In the genomic region with DNA sequence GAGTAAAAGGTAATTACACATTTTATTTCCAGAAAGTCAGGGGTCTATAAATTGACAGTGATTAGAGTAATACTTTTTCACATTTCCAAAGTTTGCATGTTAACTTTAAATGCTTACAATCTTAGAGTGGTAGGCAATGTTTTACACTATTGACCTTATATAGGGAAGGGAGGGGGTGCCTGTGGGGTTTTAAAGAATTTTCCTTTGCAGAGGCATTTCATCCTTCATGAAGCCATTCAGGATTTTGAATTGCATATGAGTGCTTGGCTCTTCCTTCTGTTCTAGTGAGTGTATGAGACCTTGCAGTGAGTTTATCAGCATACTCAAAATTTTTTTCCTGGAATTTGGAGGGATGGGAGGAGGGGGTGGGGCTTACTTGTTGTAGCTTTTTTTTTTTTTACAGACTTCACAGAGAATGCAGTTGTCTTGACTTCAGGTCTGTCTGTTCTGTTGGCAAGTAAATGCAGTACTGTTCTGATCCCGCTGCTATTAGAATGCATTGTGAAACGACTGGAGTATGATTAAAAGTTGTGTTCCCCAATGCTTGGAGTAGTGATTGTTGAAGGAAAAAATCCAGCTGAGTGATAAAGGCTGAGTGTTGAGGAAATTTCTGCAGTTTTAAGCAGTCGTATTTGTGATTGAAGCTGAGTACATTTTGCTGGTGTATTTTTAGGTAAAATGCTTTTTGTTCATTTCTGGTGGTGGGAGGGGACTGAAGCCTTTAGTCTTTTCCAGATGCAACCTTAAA, we compare ENCODE assay signal across 1 cellular context.
A peak's percentile ranks its signal among the peaks of the same experiment; 100 is the strongest.
TF ChIP-seq lines count a peak whose summit lies in the region.

No MANE protein-coding gene starts in this region.

TF ChIP-seq in GM12878, 131 proteins besides CTCF, POLR2A, EP300 and RAD21 (continued from another document and continues in another):
- TF ChIP-seq SIN3A (IDR thresholded peaks at IDR 0.05; ENCODE audit: low read depth, low read length), result 0 out of 2 replicates have a peak, but pooled peaks have one; percentile 37
- TF ChIP-seq POLR2AphosphoS5 (IDR thresholded peaks at IDR 0.05; ENCODE audit: low read length), result peak; percentile 86
- TF ChIP-seq PAX5 (IDR thresholded peaks at IDR 0.05; ENCODE audit: borderline replicate concordance, low read depth, low read length), result no peak
- TF ChIP-seq, protein P1, sequence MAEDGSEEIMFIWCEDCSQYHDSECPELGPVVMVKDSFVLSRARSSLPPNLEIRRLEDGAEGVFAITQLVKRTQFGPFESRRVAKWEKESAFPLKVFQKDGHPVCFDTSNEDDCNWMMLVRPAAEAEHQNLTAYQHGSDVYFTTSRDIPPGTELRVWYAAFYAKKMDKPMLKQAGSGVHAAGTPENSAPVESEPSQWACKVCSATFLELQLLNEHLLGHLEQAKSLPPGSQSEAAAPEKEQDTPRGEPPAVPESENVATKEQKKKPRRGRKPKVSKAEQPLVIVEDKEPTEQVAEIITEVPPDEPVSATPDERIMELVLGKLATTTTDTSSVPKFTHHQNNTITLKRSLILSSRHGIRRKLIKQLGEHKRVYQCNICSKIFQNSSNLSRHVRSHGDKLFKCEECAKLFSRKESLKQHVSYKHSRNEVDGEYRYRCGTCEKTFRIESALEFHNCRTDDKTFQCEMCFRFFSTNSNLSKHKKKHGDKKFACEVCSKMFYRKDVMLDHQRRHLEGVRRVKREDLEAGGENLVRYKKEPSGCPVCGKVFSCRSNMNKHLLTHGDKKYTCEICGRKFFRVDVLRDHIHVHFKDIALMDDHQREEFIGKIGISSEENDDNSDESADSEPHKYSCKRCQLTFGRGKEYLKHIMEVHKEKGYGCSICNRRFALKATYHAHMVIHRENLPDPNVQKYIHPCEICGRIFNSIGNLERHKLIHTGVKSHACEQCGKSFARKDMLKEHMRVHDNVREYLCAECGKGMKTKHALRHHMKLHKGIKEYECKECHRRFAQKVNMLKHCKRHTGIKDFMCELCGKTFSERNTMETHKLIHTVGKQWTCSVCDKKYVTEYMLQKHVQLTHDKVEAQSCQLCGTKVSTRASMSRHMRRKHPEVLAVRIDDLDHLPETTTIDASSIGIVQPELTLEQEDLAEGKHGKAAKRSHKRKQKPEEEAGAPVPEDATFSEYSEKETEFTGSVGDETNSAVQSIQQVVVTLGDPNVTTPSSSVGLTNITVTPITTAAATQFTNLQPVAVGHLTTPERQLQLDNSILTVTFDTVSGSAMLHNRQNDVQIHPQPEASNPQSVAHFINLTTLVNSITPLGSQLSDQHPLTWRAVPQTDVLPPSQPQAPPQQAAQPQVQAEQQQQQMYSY (CRISPR knock-in tag; IDR thresholded peaks at IDR 0.05), result peak; percentile 77; the same call in 1 of the 2 replicates
- peak; percentile 63 for TF ChIP-seq SMAD5 (IDR thresholded peaks at IDR 0.05; ENCODE audit: low read depth)
- TF ChIP-seq ZNF24 (IDR thresholded peaks at IDR 0.05), result no peak
- TF ChIP-seq EGR1 (IDR thresholded peaks at IDR 0.05; ENCODE audit: borderline replicate concordance in 1 of 2, low read depth in 2 of 2, low read length in 2 of 2), result no peak
- TF ChIP-seq STAT1 (conservative IDR thresholded peaks at IDR 0.05), result no peak
- TF ChIP-seq RCOR1 (conservative IDR thresholded peaks at IDR 0.05; ENCODE audit: low read depth, low read length), result no peak
- TF ChIP-seq, protein P2, sequence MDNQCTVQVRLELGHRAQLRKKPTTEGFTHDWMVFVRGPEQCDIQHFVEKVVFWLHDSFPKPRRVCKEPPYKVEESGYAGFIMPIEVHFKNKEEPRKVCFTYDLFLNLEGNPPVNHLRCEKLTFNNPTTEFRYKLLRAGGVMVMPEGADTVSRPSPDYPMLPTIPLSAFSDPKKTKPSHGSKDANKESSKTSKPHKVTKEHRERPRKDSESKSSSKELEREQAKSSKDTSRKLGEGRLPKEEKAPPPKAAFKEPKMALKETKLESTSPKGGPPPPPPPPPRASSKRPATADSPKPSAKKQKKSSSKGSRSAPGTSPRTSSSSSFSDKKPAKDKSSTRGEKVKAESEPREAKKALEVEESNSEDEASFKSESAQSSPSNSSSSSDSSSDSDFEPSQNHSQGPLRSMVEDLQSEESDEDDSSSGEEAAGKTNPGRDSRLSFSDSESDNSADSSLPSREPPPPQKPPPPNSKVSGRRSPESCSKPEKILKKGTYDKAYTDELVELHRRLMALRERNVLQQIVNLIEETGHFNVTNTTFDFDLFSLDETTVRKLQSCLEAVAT (IDR thresholded peaks at IDR 0.05), result peak; percentile 91
- TF ChIP-seq, protein P3, sequence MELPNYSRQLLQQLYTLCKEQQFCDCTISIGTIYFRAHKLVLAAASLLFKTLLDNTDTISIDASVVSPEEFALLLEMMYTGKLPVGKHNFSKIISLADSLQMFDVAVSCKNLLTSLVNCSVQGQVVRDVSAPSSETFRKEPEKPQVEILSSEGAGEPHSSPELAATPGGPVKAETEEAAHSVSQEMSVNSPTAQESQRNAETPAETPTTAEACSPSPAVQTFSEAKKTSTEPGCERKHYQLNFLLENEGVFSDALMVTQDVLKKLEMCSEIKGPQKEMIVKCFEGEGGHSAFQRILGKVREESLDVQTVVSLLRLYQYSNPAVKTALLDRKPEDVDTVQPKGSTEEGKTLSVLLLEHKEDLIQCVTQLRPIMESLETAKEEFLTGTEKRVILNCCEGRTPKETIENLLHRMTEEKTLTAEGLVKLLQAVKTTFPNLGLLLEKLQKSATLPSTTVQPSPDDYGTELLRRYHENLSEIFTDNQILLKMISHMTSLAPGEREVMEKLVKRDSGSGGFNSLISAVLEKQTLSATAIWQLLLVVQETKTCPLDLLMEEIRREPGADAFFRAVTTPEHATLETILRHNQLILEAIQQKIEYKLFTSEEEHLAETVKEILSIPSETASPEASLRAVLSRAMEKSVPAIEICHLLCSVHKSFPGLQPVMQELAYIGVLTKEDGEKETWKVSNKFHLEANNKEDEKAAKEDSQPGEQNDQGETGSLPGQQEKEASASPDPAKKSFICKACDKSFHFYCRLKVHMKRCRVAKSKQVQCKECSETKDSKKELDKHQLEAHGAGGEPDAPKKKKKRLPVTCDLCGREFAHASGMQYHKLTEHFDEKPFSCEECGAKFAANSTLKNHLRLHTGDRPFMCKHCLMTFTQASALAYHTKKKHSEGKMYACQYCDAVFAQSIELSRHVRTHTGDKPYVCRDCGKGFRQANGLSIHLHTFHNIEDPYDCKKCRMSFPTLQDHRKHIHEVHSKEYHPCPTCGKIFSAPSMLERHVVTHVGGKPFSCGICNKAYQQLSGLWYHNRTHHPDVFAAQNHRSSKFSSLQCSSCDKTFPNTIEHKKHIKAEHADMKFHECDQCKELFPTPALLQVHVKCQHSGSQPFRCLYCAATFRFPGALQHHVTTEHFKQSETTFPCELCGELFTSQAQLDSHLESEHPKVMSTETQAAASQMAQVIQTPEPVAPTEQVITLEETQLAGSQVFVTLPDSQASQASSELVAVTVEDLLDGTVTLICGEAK (IDR thresholded peaks at IDR 0.05; ENCODE audit: borderline replicate concordance), result no peak
- TF ChIP-seq ZNF622 (IDR thresholded peaks at IDR 0.05), result no peak
- TF ChIP-seq EED (IDR thresholded peaks at IDR 0.05; ENCODE audit: low read depth), result no peak
- no peak for TF ChIP-seq JUND (IDR thresholded peaks at IDR 0.05; ENCODE audit: low read depth, low read length)
- no peak for TF ChIP-seq JUNB (IDR thresholded peaks at IDR 0.05)
- no peak for TF ChIP-seq IKZF1 (conservative IDR thresholded peaks at IDR 0.05)
- TF ChIP-seq NBN (IDR thresholded peaks at IDR 0.05), result no peak
- TF ChIP-seq, protein P4, sequence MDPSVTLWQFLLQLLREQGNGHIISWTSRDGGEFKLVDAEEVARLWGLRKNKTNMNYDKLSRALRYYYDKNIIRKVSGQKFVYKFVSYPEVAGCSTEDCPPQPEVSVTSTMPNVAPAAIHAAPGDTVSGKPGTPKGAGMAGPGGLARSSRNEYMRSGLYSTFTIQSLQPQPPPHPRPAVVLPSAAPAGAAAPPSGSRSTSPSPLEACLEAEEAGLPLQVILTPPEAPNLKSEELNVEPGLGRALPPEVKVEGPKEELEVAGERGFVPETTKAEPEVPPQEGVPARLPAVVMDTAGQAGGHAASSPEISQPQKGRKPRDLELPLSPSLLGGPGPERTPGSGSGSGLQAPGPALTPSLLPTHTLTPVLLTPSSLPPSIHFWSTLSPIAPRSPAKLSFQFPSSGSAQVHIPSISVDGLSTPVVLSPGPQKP (IDR thresholded peaks at IDR 0.05; ENCODE audit: low read depth, low read length), result 0 out of 2 replicates have a peak, but pooled peaks have one; percentile 22
- TF ChIP-seq KDM1A (IDR thresholded peaks at IDR 0.05; ENCODE audit: borderline replicate concordance), result no peak
- TF ChIP-seq RFX5 (IDR thresholded peaks at IDR 0.05; ENCODE audit: low read depth, low read length), result no peak
- TF ChIP-seq, protein P5, sequence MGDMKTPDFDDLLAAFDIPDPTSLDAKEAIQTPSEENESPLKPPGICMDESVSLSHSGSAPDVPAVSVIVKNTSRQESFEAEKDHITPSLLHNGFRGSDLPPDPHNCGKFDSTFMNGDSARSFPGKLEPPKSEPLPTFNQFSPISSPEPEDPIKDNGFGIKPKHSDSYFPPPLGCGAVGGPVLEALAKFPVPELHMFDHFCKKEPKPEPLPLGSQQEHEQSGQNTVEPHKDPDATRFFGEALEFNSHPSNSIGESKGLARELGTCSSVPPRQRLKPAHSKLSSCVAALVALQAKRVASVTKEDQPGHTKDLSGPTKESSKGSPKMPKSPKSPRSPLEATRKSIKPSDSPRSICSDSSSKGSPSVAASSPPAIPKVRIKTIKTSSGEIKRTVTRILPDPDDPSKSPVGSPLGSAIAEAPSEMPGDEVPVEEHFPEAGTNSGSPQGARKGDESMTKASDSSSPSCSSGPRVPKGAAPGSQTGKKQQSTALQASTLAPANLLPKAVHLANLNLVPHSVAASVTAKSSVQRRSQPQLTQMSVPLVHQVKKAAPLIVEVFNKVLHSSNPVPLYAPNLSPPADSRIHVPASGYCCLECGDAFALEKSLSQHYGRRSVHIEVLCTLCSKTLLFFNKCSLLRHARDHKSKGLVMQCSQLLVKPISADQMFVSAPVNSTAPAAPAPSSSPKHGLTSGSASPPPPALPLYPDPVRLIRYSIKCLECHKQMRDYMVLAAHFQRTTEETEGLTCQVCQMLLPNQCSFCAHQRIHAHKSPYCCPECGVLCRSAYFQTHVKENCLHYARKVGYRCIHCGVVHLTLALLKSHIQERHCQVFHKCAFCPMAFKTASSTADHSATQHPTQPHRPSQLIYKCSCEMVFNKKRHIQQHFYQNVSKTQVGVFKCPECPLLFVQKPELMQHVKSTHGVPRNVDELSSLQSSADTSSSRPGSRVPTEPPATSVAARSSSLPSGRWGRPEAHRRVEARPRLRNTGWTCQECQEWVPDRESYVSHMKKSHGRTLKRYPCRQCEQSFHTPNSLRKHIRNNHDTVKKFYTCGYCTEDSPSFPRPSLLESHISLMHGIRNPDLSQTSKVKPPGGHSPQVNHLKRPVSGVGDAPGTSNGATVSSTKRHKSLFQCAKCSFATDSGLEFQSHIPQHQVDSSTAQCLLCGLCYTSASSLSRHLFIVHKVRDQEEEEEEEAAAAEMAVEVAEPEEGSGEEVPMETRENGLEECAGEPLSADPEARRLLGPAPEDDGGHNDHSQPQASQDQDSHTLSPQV (IDR thresholded peaks at IDR 0.05), result no peak
- no peak; the same call in 1 of the 2 replicates for TF ChIP-seq RUNX3 (IDR thresholded peaks at IDR 0.05; ENCODE audit: low read length)
- TF ChIP-seq TBL1XR1 (IDR thresholded peaks at IDR 0.05; ENCODE audit: low read depth, low read length), result no peak; the same call in 1 of the 2 replicates
- no peak for TF ChIP-seq SREBF2 (IDR thresholded peaks at IDR 0.05; ENCODE audit: low read length)
- peak; percentile 30 for TF ChIP-seq CBFB (IDR thresholded peaks at IDR 0.05; ENCODE audit: low read depth)
- peak; percentile 13; the same call in 1 of the 2 replicates for TF ChIP-seq BMI1 (IDR thresholded peaks at IDR 0.05; ENCODE audit: borderline replicate concordance)
- no peak for TF ChIP-seq TAF1 (IDR thresholded peaks at IDR 0.05; ENCODE audit: borderline replicate concordance, low read depth, low read length)
- TF ChIP-seq, protein P6, sequence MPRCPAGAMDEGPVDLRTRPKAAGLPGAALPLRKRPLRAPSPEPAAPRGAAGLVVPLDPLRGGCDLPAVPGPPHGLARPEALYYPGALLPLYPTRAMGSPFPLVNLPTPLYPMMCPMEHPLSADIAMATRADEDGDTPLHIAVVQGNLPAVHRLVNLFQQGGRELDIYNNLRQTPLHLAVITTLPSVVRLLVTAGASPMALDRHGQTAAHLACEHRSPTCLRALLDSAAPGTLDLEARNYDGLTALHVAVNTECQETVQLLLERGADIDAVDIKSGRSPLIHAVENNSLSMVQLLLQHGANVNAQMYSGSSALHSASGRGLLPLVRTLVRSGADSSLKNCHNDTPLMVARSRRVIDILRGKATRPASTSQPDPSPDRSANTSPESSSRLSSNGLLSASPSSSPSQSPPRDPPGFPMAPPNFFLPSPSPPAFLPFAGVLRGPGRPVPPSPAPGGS (IDR thresholded peaks at IDR 0.05; ENCODE audit: borderline replicate concordance, insufficient read depth, low read depth, low read length, poor library complexity, severe bottlenecking), result peak; percentile 8
- no peak for TF ChIP-seq ESRRA (IDR thresholded peaks at IDR 0.05; ENCODE audit: low read length)
- TF ChIP-seq, protein P7, sequence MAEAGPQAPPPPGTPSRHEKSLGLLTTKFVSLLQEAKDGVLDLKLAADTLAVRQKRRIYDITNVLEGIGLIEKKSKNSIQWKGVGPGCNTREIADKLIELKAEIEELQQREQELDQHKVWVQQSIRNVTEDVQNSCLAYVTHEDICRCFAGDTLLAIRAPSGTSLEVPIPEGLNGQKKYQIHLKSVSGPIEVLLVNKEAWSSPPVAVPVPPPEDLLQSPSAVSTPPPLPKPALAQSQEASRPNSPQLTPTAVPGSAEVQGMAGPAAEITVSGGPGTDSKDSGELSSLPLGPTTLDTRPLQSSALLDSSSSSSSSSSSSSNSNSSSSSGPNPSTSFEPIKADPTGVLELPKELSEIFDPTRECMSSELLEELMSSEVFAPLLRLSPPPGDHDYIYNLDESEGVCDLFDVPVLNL (IDR thresholded peaks at IDR 0.05; ENCODE audit: low read depth, low read length), result no peak
- no peak for TF ChIP-seq MEF2A (IDR thresholded peaks at IDR 0.05; ENCODE audit: insufficient read depth, low read depth, low read length)
- no peak for TF ChIP-seq NR2C2 (IDR thresholded peaks at IDR 0.05; ENCODE audit: borderline replicate concordance, control insufficient read depth, insufficient read length, low read depth)
- TF ChIP-seq, protein P8, sequence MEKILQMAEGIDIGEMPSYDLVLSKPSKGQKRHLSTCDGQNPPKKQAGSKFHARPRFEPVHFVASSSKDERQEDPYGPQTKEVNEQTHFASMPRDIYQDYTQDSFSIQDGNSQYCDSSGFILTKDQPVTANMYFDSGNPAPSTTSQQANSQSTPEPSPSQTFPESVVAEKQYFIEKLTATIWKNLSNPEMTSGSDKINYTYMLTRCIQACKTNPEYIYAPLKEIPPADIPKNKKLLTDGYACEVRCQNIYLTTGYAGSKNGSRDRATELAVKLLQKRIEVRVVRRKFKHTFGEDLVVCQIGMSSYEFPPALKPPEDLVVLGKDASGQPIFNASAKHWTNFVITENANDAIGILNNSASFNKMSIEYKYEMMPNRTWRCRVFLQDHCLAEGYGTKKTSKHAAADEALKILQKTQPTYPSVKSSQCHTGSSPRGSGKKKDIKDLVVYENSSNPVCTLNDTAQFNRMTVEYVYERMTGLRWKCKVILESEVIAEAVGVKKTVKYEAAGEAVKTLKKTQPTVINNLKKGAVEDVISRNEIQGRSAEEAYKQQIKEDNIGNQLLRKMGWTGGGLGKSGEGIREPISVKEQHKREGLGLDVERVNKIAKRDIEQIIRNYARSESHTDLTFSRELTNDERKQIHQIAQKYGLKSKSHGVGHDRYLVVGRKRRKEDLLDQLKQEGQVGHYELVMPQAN (conservative IDR thresholded peaks at IDR 0.05), result 0 out of 2 replicates have a peak, but pooled peaks have one; percentile 15
- TF ChIP-seq SP1 (IDR thresholded peaks at IDR 0.05; ENCODE audit: low read depth, low read length), result no peak
- TF ChIP-seq RB1 (IDR thresholded peaks at IDR 0.05; ENCODE audit: borderline replicate concordance), result no peak
- no peak for TF ChIP-seq FOS (IDR thresholded peaks at IDR 0.05; ENCODE audit: borderline replicate concordance, extremely low read depth, insufficient read length)
- no peak for TF ChIP-seq IRF4 (IDR thresholded peaks at IDR 0.05; ENCODE audit: low read depth, low read length)
- TF ChIP-seq GABPA (IDR thresholded peaks at IDR 0.05; ENCODE audit: low read depth), result no peak
